In the genomic region with DNA sequence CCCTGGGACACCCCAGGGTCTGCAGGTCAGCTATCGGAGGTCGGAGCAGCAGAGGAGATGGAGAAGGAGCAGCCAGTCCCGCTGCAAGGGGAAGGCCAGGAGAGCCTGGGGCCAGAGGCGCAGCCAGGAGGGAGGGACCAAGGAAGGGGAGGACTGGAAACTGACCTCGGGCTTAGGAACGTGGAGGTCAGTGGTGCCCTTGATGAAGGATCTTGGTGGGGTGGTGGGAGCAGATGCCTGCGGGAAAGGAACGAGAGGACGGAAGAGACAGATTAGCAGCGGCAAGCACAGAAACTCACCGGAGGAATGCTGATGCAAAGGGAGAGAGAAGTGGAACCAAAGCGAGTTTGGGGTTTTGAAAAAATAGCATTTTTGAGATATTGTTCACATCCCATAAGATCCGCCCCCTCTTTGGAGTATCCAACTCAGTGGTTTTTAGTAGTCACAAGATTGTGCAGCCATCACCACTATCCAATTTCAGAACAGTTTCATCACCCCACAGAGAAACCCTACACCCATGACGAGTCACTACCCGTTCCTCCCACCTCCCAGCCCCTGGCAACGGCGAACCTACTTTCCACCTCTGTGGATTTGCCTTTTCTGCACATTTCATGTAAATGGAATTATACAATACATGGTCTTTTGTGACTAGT, we compare ENCODE assay signal across 7 cellular contexts. TPM values are rescaled to one million over a fixed set of nuclear protein-coding genes. Genes with fewer than 3 reads are reported as not detected.
DNase-seq lines count a peak whose midpoint lies in the region; ATAC-seq and TF ChIP-seq lines count a peak whose summit lies in the region.

No MANE protein-coding gene starts in this region.

- peaks cover 11% of the 10 kb centered on the region for H3K36me3 Mint-ChIP-seq in T-helper 2 cell treated with Interferon-gamma antibody and Interleukin-4, amounts not matched to agents 5 μg/mL and 100 μg/mL, for 36 hours (ENCODE audit: low read depth)
- peaks cover 21% of the 10 kb centered on the region for H3K36me3 Mint-ChIP-seq in stimulated activated effector memory CD8-positive, alpha-beta T cell treated with anti-CD3 and anti-CD28 coated beads, Interleukin-12 subunit alpha, Interleukin-12 subunit beta, amount 100 ng/mL, for 72 hours
- H3K36me3 Mint-ChIP-seq in immature natural killer cell: peaks cover 4 to 9% (median 4%) of the 10 kb centered on the region in 3 donors

- ATAC-seq in stimulated activated effector memory CD8-positive, alpha-beta T cell treated with anti-CD3 and anti-CD28 coated beads, Interleukin-12 subunit alpha, Interleukin-12 subunit beta, amount 100 ng/mL, for 72 hours: peak; percentile 89
- no peak for ATAC-seq in HG03520 (IDR thresholded peaks at IDR 0.05; ENCODE audit: unreplicated experiment)

- no peak overlapping the region for H3K4me3 Mint-ChIP-seq in T-helper 2 cell treated with Interferon-gamma antibody and Interleukin-4, amounts not matched to agents 5 μg/mL and 100 μg/mL, for 36 hours
- H3K4me3 Mint-ChIP-seq in stimulated activated effector memory CD8-positive, alpha-beta T cell treated with anti-CD3 and anti-CD28 coated beads, Interleukin-12 subunit alpha, Interleukin-12 subunit beta, amount 100 ng/mL, for 72 hours: peak overlapping the region; percentile 27
- no peak overlapping the region for H3K4me3 Mint-ChIP-seq in immature natural killer cell

- DNase-seq in HS-27A (ENCODE audit: low read depth) (peak; percentile 84), fibroblast of the aortic adventitia (ENCODE audit: low read depth) (peak; percentile 99), immature natural killer cell (no peak), NCI-H524 (lab: John Stamatoyannopoulos, UW) (no peak)
- DNase-seq in T-helper 2 cell treated with Interferon-gamma antibody and Interleukin-4, amounts not matched to agents 5 μg/mL and 100 μg/mL, for 36 hours (ENCODE audit: low spot score): peak; percentile 69
- no peak for DNase-seq in stimulated activated effector memory CD8-positive, alpha-beta T cell treated with anti-CD3 and anti-CD28 coated beads, Interleukin-12 subunit alpha, Interleukin-12 subunit beta, amount 100 ng/mL, for 72 hours (ENCODE audit: low spot score in 2 of 2)

- peaks cover 5% of the 10 kb centered on the region for H3K9me3 Mint-ChIP-seq in T-helper 2 cell treated with Interferon-gamma antibody and Interleukin-4, amounts not matched to agents 5 μg/mL and 100 μg/mL, for 36 hours
- H3K9me3 Mint-ChIP-seq in stimulated activated effector memory CD8-positive, alpha-beta T cell treated with anti-CD3 and anti-CD28 coated beads, Interleukin-12 subunit alpha, Interleukin-12 subunit beta, amount 100 ng/mL, for 72 hours: peaks cover 5% of the 10 kb centered on the region
- H3K9me3 Mint-ChIP-seq in immature natural killer cell: peaks cover 0 to 6% (median 1%) of the 10 kb centered on the region in 6 donors

- no peak overlapping the region for H3K27ac Mint-ChIP-seq in T-helper 2 cell treated with Interferon-gamma antibody and Interleukin-4, amounts not matched to agents 5 μg/mL and 100 μg/mL, for 36 hours
- peak overlapping the region; percentile 90 for H3K27ac Mint-ChIP-seq in stimulated activated effector memory CD8-positive, alpha-beta T cell treated with anti-CD3 and anti-CD28 coated beads, Interleukin-12 subunit alpha, Interleukin-12 subunit beta, amount 100 ng/mL, for 72 hours
- peak overlapping the region in 3 of 6 donors; percentile 40 to 74 (median 73) for H3K27ac Mint-ChIP-seq in immature natural killer cell

- peaks cover 41% of the 10 kb centered on the region for H3K4me1 Mint-ChIP-seq in T-helper 2 cell treated with Interferon-gamma antibody and Interleukin-4, amounts not matched to agents 5 μg/mL and 100 μg/mL, for 36 hours (ENCODE audit: low read depth)
- H3K4me1 Mint-ChIP-seq in stimulated activated effector memory CD8-positive, alpha-beta T cell treated with anti-CD3 and anti-CD28 coated beads, Interleukin-12 subunit alpha, Interleukin-12 subunit beta, amount 100 ng/mL, for 72 hours: peaks cover 59% of the 10 kb centered on the region
- H3K4me1 Mint-ChIP-seq in immature natural killer cell: peaks cover 70 to 71% of the 10 kb centered on the region in 2 donors

- no peaks in the 10 kb centered on the region for H3K27me3 Mint-ChIP-seq in T-helper 2 cell treated with Interferon-gamma antibody and Interleukin-4, amounts not matched to agents 5 μg/mL and 100 μg/mL, for 36 hours (ENCODE audit: low read depth)
- peaks cover 0 to 3% (median 2%) of the 10 kb centered on the region in 3 donors for H3K27me3 Mint-ChIP-seq in immature natural killer cell (ENCODE audit: low read depth in 3 of 3)

- no peak for TF ChIP-seq CTCF in fibroblast of the aortic adventitia (IDR thresholded peaks at IDR 0.05; ENCODE audit: insufficient read depth, low read length)

- peak overlapping the region; percentile 64 for H3K4me3 ChIP-seq in fibroblast of the aortic adventitia (ENCODE audit: low read depth, low read length)

RNA-seq across cellular contexts. Expression of a gene that starts 22.1 kb away (rescaled TPM):
- total RNA-seq in fibroblast of the aortic adventitia (ENCODE audit: low replicate concordance): 29.4 and 49.8 TPM in 2 replicates
- polyA plus RNA-seq in immature natural killer cell: 100 to 1,000 TPM; 107 to 244 (median 141) TPM

RNA-seq across cellular contexts. Expression of a gene that starts 27.7 kb away (rescaled TPM):
- total RNA-seq in fibroblast of the aortic adventitia (ENCODE audit: low replicate concordance): 10.1 and 24.0 TPM in 2 replicates
- polyA plus RNA-seq in immature natural killer cell: 10 to 100 TPM; 32.4 to 68.3 (median 60.3) TPM

Comparison
In these comparisons a context has a peak if more than half of its experiments do, and no peak if none do; other contexts are left out.
1. DNase-seq: peak in HS-27A (single experiment), T-helper 2 cell treated with Interferon-gamma antibody and Interleukin-4, amounts not matched to agents 5 μg/mL and 100 μg/mL, for 36 hours (single experiment) and fibroblast of the aortic adventitia (single experiment); none in stimulated activated effector memory CD8-positive, alpha-beta T cell treated with anti-CD3 and anti-CD28 coated beads, Interleukin-12 subunit alpha, Interleukin-12 subunit beta, amount 100 ng/mL, for 72 hours (0 of 2), immature natural killer cell (0 of 3) and NCI-H524 (0 of 2).